Comparison of ENCODE assay signal across 21 cellular contexts in genomic region chr10:45625879-45626278, GRCh38. TPM values are rescaled to one million over a fixed set of nuclear protein-coding genes. Genes with fewer than 3 reads are reported as not detected.
A peak's percentile ranks its signal among the peaks of the same experiment; 100 is the strongest.
DNase-seq lines count a peak whose midpoint lies in the region; ATAC-seq and TF ChIP-seq lines count a peak whose summit lies in the region.
"Had no signal": no experiment of that assay in that cellular context is flagged by ENCODE, and none has a peak within 500 bp of the region (broad histone marks: within the 10 kb centered on the region; RNA-seq: fewer than 3 reads in every experiment).

No MANE protein-coding gene starts in this region.

- no peaks in the 10 kb centered on the region for H3K27me3 ChIP-seq in testis
- H3K27me3 ChIP-seq: SJCRH30 had no signal

- WGBS in testis, 2 donors = 59 to 77% methylated on average over 3 of the region's 3 CpGs

- ATAC-seq in Right ventricle myocardium superior (ENCODE audit: poor library complexity) (peak; percentile 69), HG03565 (IDR thresholded peaks at IDR 0.05; ENCODE audit: unreplicated experiment) (no peak)
- ATAC-seq: Panc1 had no signal

- no peak for TF ChIP-seq POLR2A in testis (IDR thresholded peaks at IDR 0.05)

- H3K27ac ChIP-seq in testis = peak overlapping the region; percentile 14 to 53
- H3K27ac ChIP-seq: GM23248, SJCRH30 had no signal

- no peak overlapping the region for H3K4me3 ChIP-seq in testis
- H3K4me3 ChIP-seq: GM23248, SJCRH30 had no signal

- H3K4me1 ChIP-seq in testis = no peaks in the 10 kb centered on the region
- H3K4me1 ChIP-seq: SJCRH30 had no signal

- no peak for TF ChIP-seq CTCF in testis (IDR thresholded peaks at IDR 0.05)
- no peak for TF ChIP-seq CTCF in GM10248 (IDR thresholded peaks at IDR 0.05; ENCODE audit: control extremely low read depth, extremely low read depth, low read depth, missing control alignments)

- POLR2A ChIA-PET in GM10248 (lab: Yijun Ruan, JAX) = no interaction called here

- CTCF ChIA-PET in GM10248 (lab: Yijun Ruan, JAX) = interaction anchor here (1.1 to 1.5 kb wide), 2 partner anchors 11 to 15 kb away, joined by 3 to 5 read pairs; no protein-coding TSS in a partner anchor

- DNase-seq in amniotic epithelial cell (ENCODE audit: low read depth) = peak; percentile 44
- no peak for DNase-seq in Right ventricle myocardium superior
- peak; percentile 15 for DNase-seq in iris pigment epithelial cell (ENCODE audit: low read depth)
- peak; percentile 38 for DNase-seq in testis
- DNase-seq in GM10248 (ENCODE audit: extremely low spot score) = no peak
- DNase-seq in stimulated activated CD4-positive, alpha-beta T cell treated with anti-CD3 and anti-CD28 coated beads, Interleukin-15, amount 100 ng/mL, for 24 hours = no peak
- DNase-seq: CD4-positive, CD25-positive, alpha-beta regulatory T cell; DMS79; GM23248; H9; HFFc6; KG1; NCI-H1092 treated with DMSO at 0.1 percent for 48 hours; NCI-H1436 treated with DMSO at 0.1 percent for 48 hours; NCI-H1930; NCI-H510A; NCI-H748 treated with DMSO at 0.1 percent for 48 hours; NK-92 treated with Interleukin-12 subunit alpha and Interleukin-12 subunit beta, amount 100 ng/mL, for 24 hours; SJCRH30 had no signal

- intact Hi-C loops in Right ventricle myocardium superior (cut with DNase I) = no loop called here
- intact Hi-C loops in testis (cut with DNase I; ENCODE audit: low total_unique reads) = no loop called here

- H3K36me3 ChIP-seq in testis (ENCODE audit: low read depth, missing control alignments) = no peaks in the 10 kb centered on the region
- H3K36me3 ChIP-seq: SJCRH30 had no signal

- no peaks in the 10 kb centered on the region for H3K9me3 ChIP-seq in testis
- H3K9me3 ChIP-seq: SJCRH30 had no signal

RNA-seq across cellular contexts. Expression of gene ZFAND4, which starts 46.7 kb away (rescaled TPM):
- total RNA-seq in Right ventricle myocardium superior (10.0 TPM), testis (100 to 1,000 TPM in 1 of 2 donors, 10 to 100 TPM in 1; 99.5 to 186 TPM)
- 197 TPM for polyA plus RNA-seq in testis (ENCODE audit: insufficient read depth, low read depth, low replicate concordance)

Comparison
In these comparisons a context has a peak if more than half of its experiments do, and no peak if none do; other contexts are left out.
1. DNase-seq: peak in amniotic epithelial cell (single experiment), iris pigment epithelial cell (single experiment) and testis (single experiment); none in Right ventricle myocardium superior (single experiment), GM10248 (single experiment) and stimulated activated CD4-positive, alpha-beta T cell treated with anti-CD3 and anti-CD28 coated beads, Interleukin-15, amount 100 ng/mL, for 24 hours (single experiment).